15 cellular contexts compared by ENCODE assay signal in genomic region chr3:184814214-184814613, GRCh38. TPM values are rescaled to one million over a fixed set of nuclear protein-coding genes. Genes with fewer than 3 reads are reported as not detected.
DNase-seq lines count a peak whose midpoint lies in the region; ATAC-seq, FAIRE-seq and TF ChIP-seq lines count a peak whose summit lies in the region.
"Had no signal": no experiment of that assay in that cellular context is flagged by ENCODE, and none has a peak within 500 bp of the region (broad histone marks: within the 10 kb centered on the region; RNA-seq: fewer than 3 reads in every experiment).

No MANE protein-coding gene starts in this region.

- H3K27me3 ChIP-seq in GM12878 (replicated peaks in 1 of 2; ENCODE audit: control insufficient read depth in 2 of 2, insufficient read depth in 2 of 2, low read length in 1 of 2) (no peaks in the 10 kb centered on the region), upper lobe of right lung (no peaks in the 10 kb centered on the region)

- TF ChIP-seq CTCF in natural killer cell (IDR thresholded peaks at IDR 0.05) (no peak), GM12878 (IDR thresholded peaks at IDR 0.05 in 2 of 3, conservative IDR thresholded peaks at IDR 0.05 in 1 of 3; ENCODE audit: control insufficient read depth in 2 of 3, extremely low read depth in 1 of 3, insufficient read depth in 1 of 3, low read depth in 3 of 3, low read length in 3 of 3) (no peak), upper lobe of right lung (IDR thresholded peaks at IDR 0.05) (no peak)

- no peaks in the 10 kb centered on the region for H3K27me3 Mint-ChIP-seq in natural killer cell treated with Interleukin-12 subunit alpha and Interleukin-12 subunit beta and Interleukin-15 and Interleukin-18, amount 100 ng/mL, for 72 hours
- peaks cover 0 to 6% of the 10 kb centered on the region in 2 donors for H3K27me3 Mint-ChIP-seq in natural killer cell (ENCODE audit: low read depth in 2 of 2)

- no peak for TF ChIP-seq POLR2A in GM12878 (IDR thresholded peaks at IDR 0.05; ENCODE audit: low read depth, low read length)

- no peaks in the 10 kb centered on the region for H3K9me3 ChIP-seq in GM12878 (replicated peaks; ENCODE audit: control insufficient read depth, insufficient read depth, low read length)
- H3K9me3 ChIP-seq in upper lobe of right lung = no peaks in the 10 kb centered on the region

- H3K27ac Mint-ChIP-seq in natural killer cell treated with Interleukin-12 subunit alpha and Interleukin-12 subunit beta and Interleukin-15 and Interleukin-18, amount 100 ng/mL, for 72 hours = peak overlapping the region; percentile 48 to 74
- H3K27ac Mint-ChIP-seq in natural killer cell = no peak overlapping the region
- H3K27ac Mint-ChIP-seq: WTC11 had no signal

- BruUV-seq in GM12878 (replicated peaks; lab: Mats Ljungman, UMichigan) = no TSS peak

- no peak for FAIRE-seq in GM12878 (lab: Jason Lieb, UNC)
- FAIRE-seq: H1 had no signal

- ATAC-seq in natural killer cell treated with Interleukin-12 subunit alpha and Interleukin-12 subunit beta and Interleukin-15 and Interleukin-18, amount 100 ng/mL, for 72 hours = peak in 1 of 2 donors; percentile 46
- ATAC-seq in natural killer cell (no peak), GM12878 (peak; percentile 32), upper lobe of right lung (peak; percentile 19), GM19035 (IDR thresholded peaks at IDR 0.05; ENCODE audit: unreplicated experiment) (no peak)
- ATAC-seq: left lobe of liver, WTC11 had no signal

- H2AFZ ChIP-seq in GM12878 (ENCODE audit: control insufficient read depth, low read depth, low read length) = no peak overlapping the region

- no peaks in the 10 kb centered on the region for H3K36me3 Mint-ChIP-seq in natural killer cell treated with Interleukin-12 subunit alpha and Interleukin-12 subunit beta and Interleukin-15 and Interleukin-18, amount 100 ng/mL, for 72 hours
- no peaks in the 10 kb centered on the region for H3K36me3 Mint-ChIP-seq in natural killer cell
- H3K36me3 Mint-ChIP-seq: WTC11 had no signal

- peak overlapping the region; percentile 88 for H3K4me3 Mint-ChIP-seq in natural killer cell treated with Interleukin-12 subunit alpha and Interleukin-12 subunit beta and Interleukin-15 and Interleukin-18, amount 100 ng/mL, for 72 hours
- no peak overlapping the region for H3K4me3 Mint-ChIP-seq in natural killer cell

- RAD21 ChIA-PET in GM12878 (lab: Charles Lee; ENCODE audit: unreplicated experiment) = interaction anchor here (1.0 to 1.4 kb wide), 3 partner anchors 9 to 70 kb away, joined by 3 read pairs; no protein-coding TSS in a partner anchor

- in situ Hi-C loops in GM12878 (cut with MboI) = no loop called here

- H3K36me3 ChIP-seq in GM12878 (ENCODE audit: control insufficient read depth in 2 of 2, insufficient read depth in 2 of 2, low read length in 1 of 2) (no peaks in the 10 kb centered on the region), upper lobe of right lung (no peaks in the 10 kb centered on the region)

- CTCF ChIA-PET in GM12878 (lab: Yijun Ruan, JAX) = interaction anchor here (0.8 to 1.6 kb wide), 9 partner anchors 9 to 362 kb away, joined by 3 to 10 read pairs (median 3); no protein-coding TSS in a partner anchor

- no peaks in the 10 kb centered on the region for H4K20me1 ChIP-seq in GM12878 (ENCODE audit: control insufficient read depth, insufficient read depth)

- TF ChIP-seq EP300 in GM12878 (IDR thresholded peaks at IDR 0.05; ENCODE audit: borderline replicate concordance in 1 of 2, control insufficient read depth in 1 of 2, low read depth in 2 of 2, low read length in 2 of 2) = no peak

- intact Hi-C loops in natural killer cell (cut with micrococcal nuclease) (no loop called here), GM12878 (cut with micrococcal nuclease; ENCODE audit: unreplicated experiment) (no loop called here), upper lobe of right lung (cut with DNase I) (no loop called here)

- no peak overlapping the region for H3K9ac ChIP-seq in GM12878 (ENCODE audit: control insufficient read depth, insufficient read depth, low read length)

- H3K4me1 ChIP-seq in GM12878 (ENCODE audit: control insufficient read depth, insufficient read depth, low read length) = peaks cover 16% of the 10 kb centered on the region
- H3K4me1 ChIP-seq in upper lobe of right lung = peaks cover 12% of the 10 kb centered on the region

- DNase-seq in natural killer cell treated with Interleukin-12 subunit alpha and Interleukin-12 subunit beta and Interleukin-15 and Interleukin-18, amount 100 ng/mL, for 72 hours (ENCODE audit: low spot score) = no peak
- DNase-seq in natural killer cell = no peak
- DNase-seq in NCI-H526 (lab: John Stamatoyannopoulos, UW) = peak; percentile 83 to 84
- DNase-seq in GM12878 (ENCODE audit: low read depth, low spot score) = peak; percentile 8
- DNase-seq in upper lobe of right lung = no peak
- no peak for DNase-seq in NCI-H2227 (lab: John Stamatoyannopoulos, UW; ENCODE audit: unreplicated experiment)
- DNase-seq in C1 segment of cervical spinal cord (lab: John Stamatoyannopoulos, UW) = no peak
- DNase-seq: NCI-H2081; occipital lobe; stimulated activated CD8-positive, alpha-beta memory T cell treated with anti-CD3 and anti-CD28 coated beads, Interleukin-4, amount 100 ng/mL, for 48 hours had no signal

- H3K4me1 Mint-ChIP-seq in natural killer cell treated with Interleukin-12 subunit alpha and Interleukin-12 subunit beta and Interleukin-15 and Interleukin-18, amount 100 ng/mL, for 72 hours (ENCODE audit: low read depth in 2 of 2) = peaks cover 33 to 46% of the 10 kb centered on the region in 2 donors
- H3K4me1 Mint-ChIP-seq in natural killer cell = peaks cover 26 to 55% of the 10 kb centered on the region in 2 donors

- no peaks in the 10 kb centered on the region for H3K9me3 Mint-ChIP-seq in natural killer cell treated with Interleukin-12 subunit alpha and Interleukin-12 subunit beta and Interleukin-15 and Interleukin-18, amount 100 ng/mL, for 72 hours
- no peaks in the 10 kb centered on the region for H3K9me3 Mint-ChIP-seq in natural killer cell
- H3K9me3 Mint-ChIP-seq: WTC11 had no signal

- TF ChIP-seq RAD21 in GM12878 (IDR thresholded peaks at IDR 0.05; ENCODE audit: insufficient read depth, low read depth, low read length) = no peak

- H3K79me2 ChIP-seq in GM12878 (ENCODE audit: control insufficient read depth, insufficient read depth, low read length) = peaks cover 18% of the 10 kb centered on the region

- H3K27ac ChIP-seq in GM12878 (ENCODE audit: control insufficient read depth, insufficient read depth) = no peak overlapping the region
- no peak overlapping the region for H3K27ac ChIP-seq in upper lobe of right lung
- H3K27ac ChIP-seq: RWPE1 had no signal

- peak overlapping the region; percentile 53; the same call in 1 of the 2 replicates for H3K4me2 ChIP-seq in GM12878 (ENCODE audit: control insufficient read depth, insufficient read depth)

- H3K4me3 ChIP-seq in GM12878 (peak overlapping the region; percentile 30; the same call in 1 of the 2 replicates), upper lobe of right lung (no peak overlapping the region)

- POLR2A ChIA-PET in GM12878 (lab: Charles Lee) = interaction anchor here (0.7 to 0.9 kb wide), 2 partner anchors 9 to 15 kb away, joined by 3 read pairs; no protein-coding TSS in a partner anchor

- SMC1A ChIA-PET in GM12878 (lab: Charles Lee; ENCODE audit: uncharacterized antibody, unreplicated experiment) = interaction anchor here (1.7 to 2.9 kb wide), 2 partner anchors 9 to 13 kb away, joined by 4 to 24 read pairs; no protein-coding TSS in a partner anchor

TF ChIP-seq in GM12878, 131 proteins besides CTCF, POLR2A, EP300 and RAD21 (continues in another document):
- TF ChIP-seq CHD1 (IDR thresholded peaks at IDR 0.05; ENCODE audit: low read depth, low read length) = no peak

RNA-seq across cellular contexts. Expression of gene VPS8, which starts 2.2 kb away (rescaled TPM):
- 10 to 100 TPM; 52.8 to 74.2 TPM for total RNA-seq in natural killer cell treated with Interleukin-12 subunit alpha and Interleukin-12 subunit beta and Interleukin-15 and Interleukin-18, amount 100 ng/mL, for 72 hours
- total RNA-seq in natural killer cell (100 to 1,000 TPM in 2 of 3 donors, 10 to 100 TPM in 1; 89.3 to 127 (median 115) TPM), GM12878 (2014; rRNA removed) (23.2 and 35.9 TPM in 2 replicates), GM12878 (2014; rRNA removed; fragmentation: Illumina TruSeq; extraction: Trizol) (34.7 and 35.5 TPM in 2 replicates), GM12878 (2021) (27.6 and 29.3 TPM in 2 replicates), upper lobe of right lung (62.9 TPM)
- 402 and 419 TPM in 2 replicates for total RNA-seq in GM12878 (2013; cell fraction: nucleolus; rRNA removed)
- polyA plus RNA-seq in GM12878 (2011; ENCODE audit: low read depth) = 11.3 TPM
- polyA plus RNA-seq in GM12878 (2011; rRNA removed) (32.7 and 50.5 TPM in 2 replicates), GM12878 (2014; fragmentation: Illumina TruSeq; extraction: Trizol) (18.4 and 24.1 TPM in 2 replicates), GM12878 (2014; fragmentation: Nextera tagmentation; extraction: Ambion mirVana) (10 to 100 TPM in 1 of 2 experiments, 1 to 10 TPM in 1; 8.9 to 11.4 TPM), GM12878 (2014; rRNA removed) (14.5 and 17.5 TPM in 2 replicates), GM12878 (2016; fragmentation: Nextera tagmentation; extraction: Ambion mirVana) (10 to 100 TPM; 18.7 to 23.9 TPM)
- 11.0 and 12.0 TPM in 2 replicates for polyA plus RNA-seq in GM12878 (2011; cell fraction: cytosol; rRNA removed)
- polyA plus RNA-seq in GM12878 (2011; cell fraction: nucleus; rRNA removed) = 72.5 and 77.4 TPM in 2 replicates
- 12.1 and 13.5 TPM in 2 replicates for polyA plus RNA-seq in GM12878 (2012)
- 72.2 and 93.0 TPM in 2 replicates for polyA minus RNA-seq in GM12878 (2011; rRNA and poly(A)+ RNA removed)
- polyA minus RNA-seq in GM12878 (2011; cell fraction: cytosol; rRNA and poly(A)+ RNA removed) = 13.5 and 15.2 TPM in 2 replicates
- 135 and 225 TPM in 2 replicates for polyA minus RNA-seq in GM12878 (2011; cell fraction: nucleus; rRNA and poly(A)+ RNA removed)

Comparison
In these comparisons a context has a peak if more than half of its experiments do, and no peak if none do; other contexts are left out.
1. H3K27ac Mint-ChIP-seq: peak in natural killer cell treated with Interleukin-12 subunit alpha and Interleukin-12 subunit beta and Interleukin-15 and Interleukin-18, amount 100 ng/mL, for 72 hours (2 of 2); none in natural killer cell (0 of 2).
2. ATAC-seq: peak in GM12878 (single experiment) and upper lobe of right lung (single experiment); none in natural killer cell (0 of 3) and GM19035 (single experiment).
3. DNase-seq: peak in NCI-H526 (2 of 2) and GM12878 (single experiment); none in natural killer cell treated with Interleukin-12 subunit alpha and Interleukin-12 subunit beta and Interleukin-15 and Interleukin-18, amount 100 ng/mL, for 72 hours (single experiment), natural killer cell (single experiment), upper lobe of right lung (single experiment), NCI-H2227 (single experiment) and C1 segment of cervical spinal cord (0 of 14).